Comparison of ENCODE assay signal across 26 cellular contexts in the genomic region with DNA sequence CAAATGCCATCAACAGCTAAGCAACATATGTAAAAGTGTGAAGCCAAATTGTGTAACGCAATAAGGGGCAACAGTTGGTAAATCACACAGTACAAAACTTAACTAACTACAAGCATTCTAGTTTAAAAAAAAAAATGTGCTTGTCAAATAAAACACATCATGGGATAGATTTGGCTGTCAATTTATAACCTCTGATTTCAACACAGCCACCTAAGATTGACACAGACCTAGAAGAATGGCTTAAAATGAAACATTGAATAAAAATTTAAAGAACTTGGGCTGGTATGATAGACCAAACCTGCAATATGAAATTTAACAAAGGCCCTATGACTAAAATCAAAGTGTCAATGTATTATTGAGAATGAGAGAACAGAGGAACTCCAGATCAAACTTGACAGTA.
"Had no signal": no experiment of that assay in that cellular context is flagged by ENCODE, and none has a peak within 500 bp of the region (broad histone marks: within the 10 kb centered on the region; RNA-seq: fewer than 3 reads in every experiment).

No MANE protein-coding gene starts in this region.

- H3K9me3 ChIP-seq: heart right ventricle, thoracic aorta had no signal

- H3K4me1 ChIP-seq: foreskin keratinocyte had no signal

- DNase-seq: activated CD4-positive, alpha-beta T cell treated with anti-CD3 and anti-CD28 coated beads for 4 hours; activated CD4-positive, alpha-beta T cell treated with anti-CD3 and anti-CD28 coated beads, Interleukin-2, amount 50 U/mL, for 4 hours; activated effector memory CD4-positive, alpha-beta T cell treated with Interleukin-2 at 50 U/mL for 16 hours; activated naive CD4-positive, alpha-beta T cell treated with Interleukin-2 at 50 U/mL for 16 hours; activated T-cell treated with anti-CD3 and anti-CD28 coated beads for 4 hours; activated T-cell treated with anti-CD3 and anti-CD28 coated beads, Interleukin-2, amount 50 U/mL, for 72 hours; adrenal gland; aorta; dorsolateral prefrontal cortex; effector memory CD8-positive, alpha-beta T cell; foreskin keratinocyte; heart right ventricle; left ventricle myocardium superior; posterior cingulate gyrus; small intestine; stimulated activated CD4-positive, alpha-beta T cell treated with anti-CD3 and anti-CD28 coated beads, Interleukin-4, amount 100 ng/mL, for 24 hours; T-helper 9 cell had no signal

- H3K9me3 Mint-ChIP-seq: activated T-cell treated with anti-CD3 and anti-CD28 coated beads, Interleukin-2, amount 50 U/mL, for 72 hours; effector memory CD8-positive, alpha-beta T cell; nephron; stimulated activated effector memory CD8-positive, alpha-beta T cell treated with anti-CD3 and anti-CD28 coated beads, Interleukin-12 subunit alpha, Interleukin-12 subunit beta, amount 100 ng/mL, for 72 hours; stimulated activated naive CD8-positive, alpha-beta T cell treated with anti-CD3 and anti-CD28 coated beads, Interleukin-15, Interleukin-2, amounts not matched to agents 100 ng/mL and 50 ng/mL, for 24 hours; T-helper 1 cell treated with Interleukin-12 subunit alpha and Interleukin-12 subunit beta and Interleukin-4 antibody, amounts not matched to agents 30 μg/mL and 1 μg/mL, for 36 hours had no signal

- H3K27me3 Mint-ChIP-seq: activated naive CD8-positive, alpha-beta T cell; brain; effector memory CD8-positive, alpha-beta T cell; stimulated activated naive CD8-positive, alpha-beta T cell treated with anti-CD3 and anti-CD28 coated beads, Interleukin-15, Interleukin-2, amounts not matched to agents 100 ng/mL and 50 ng/mL, for 24 hours had no signal

- H3K27me3 ChIP-seq: adrenal gland, dorsolateral prefrontal cortex, foreskin keratinocyte, heart right ventricle had no signal

- H3K4me3 Mint-ChIP-seq: activated naive CD8-positive, alpha-beta T cell; activated T-cell treated with anti-CD3 and anti-CD28 coated beads, Interleukin-2, amount 50 U/mL, for 72 hours; brain; effector memory CD8-positive, alpha-beta T cell; nephron; stimulated activated effector memory CD8-positive, alpha-beta T cell treated with anti-CD3 and anti-CD28 coated beads, Interleukin-12 subunit alpha, Interleukin-12 subunit beta, amount 100 ng/mL, for 72 hours; stimulated activated naive CD8-positive, alpha-beta T cell treated with anti-CD3 and anti-CD28 coated beads, Interleukin-15, Interleukin-2, amounts not matched to agents 100 ng/mL and 50 ng/mL, for 24 hours; T-helper 1 cell treated with Interleukin-12 subunit alpha and Interleukin-12 subunit beta and Interleukin-4 antibody, amounts not matched to agents 30 μg/mL and 1 μg/mL, for 36 hours had no signal

- H3K4me1 Mint-ChIP-seq: nephron had no signal

- H3K27ac ChIP-seq: adrenal gland, coronary artery, dorsolateral prefrontal cortex, foreskin keratinocyte, heart right ventricle, thoracic aorta, VCaP had no signal

- H3K4me3 ChIP-seq: adrenal gland, coronary artery, dorsolateral prefrontal cortex, heart right ventricle, thoracic aorta had no signal

- H3K36me3 Mint-ChIP-seq: activated naive CD8-positive, alpha-beta T cell; stimulated activated effector memory CD8-positive, alpha-beta T cell treated with anti-CD3 and anti-CD28 coated beads, Interleukin-12 subunit alpha, Interleukin-12 subunit beta, amount 100 ng/mL, for 72 hours had no signal

- H3K36me3 ChIP-seq: adrenal gland, heart right ventricle, thoracic aorta had no signal

- H3K27ac Mint-ChIP-seq: activated naive CD8-positive, alpha-beta T cell; activated T-cell treated with anti-CD3 and anti-CD28 coated beads, Interleukin-2, amount 50 U/mL, for 72 hours; brain; effector memory CD8-positive, alpha-beta T cell; nephron; stimulated activated effector memory CD8-positive, alpha-beta T cell treated with anti-CD3 and anti-CD28 coated beads, Interleukin-12 subunit alpha, Interleukin-12 subunit beta, amount 100 ng/mL, for 72 hours; stimulated activated naive CD8-positive, alpha-beta T cell treated with anti-CD3 and anti-CD28 coated beads, Interleukin-15, Interleukin-2, amounts not matched to agents 100 ng/mL and 50 ng/mL, for 24 hours; T-helper 1 cell treated with Interleukin-12 subunit alpha and Interleukin-12 subunit beta and Interleukin-4 antibody, amounts not matched to agents 30 μg/mL and 1 μg/mL, for 36 hours had no signal
